Comparison of ENCODE assay signal across 8 cellular contexts in the genomic region with DNA sequence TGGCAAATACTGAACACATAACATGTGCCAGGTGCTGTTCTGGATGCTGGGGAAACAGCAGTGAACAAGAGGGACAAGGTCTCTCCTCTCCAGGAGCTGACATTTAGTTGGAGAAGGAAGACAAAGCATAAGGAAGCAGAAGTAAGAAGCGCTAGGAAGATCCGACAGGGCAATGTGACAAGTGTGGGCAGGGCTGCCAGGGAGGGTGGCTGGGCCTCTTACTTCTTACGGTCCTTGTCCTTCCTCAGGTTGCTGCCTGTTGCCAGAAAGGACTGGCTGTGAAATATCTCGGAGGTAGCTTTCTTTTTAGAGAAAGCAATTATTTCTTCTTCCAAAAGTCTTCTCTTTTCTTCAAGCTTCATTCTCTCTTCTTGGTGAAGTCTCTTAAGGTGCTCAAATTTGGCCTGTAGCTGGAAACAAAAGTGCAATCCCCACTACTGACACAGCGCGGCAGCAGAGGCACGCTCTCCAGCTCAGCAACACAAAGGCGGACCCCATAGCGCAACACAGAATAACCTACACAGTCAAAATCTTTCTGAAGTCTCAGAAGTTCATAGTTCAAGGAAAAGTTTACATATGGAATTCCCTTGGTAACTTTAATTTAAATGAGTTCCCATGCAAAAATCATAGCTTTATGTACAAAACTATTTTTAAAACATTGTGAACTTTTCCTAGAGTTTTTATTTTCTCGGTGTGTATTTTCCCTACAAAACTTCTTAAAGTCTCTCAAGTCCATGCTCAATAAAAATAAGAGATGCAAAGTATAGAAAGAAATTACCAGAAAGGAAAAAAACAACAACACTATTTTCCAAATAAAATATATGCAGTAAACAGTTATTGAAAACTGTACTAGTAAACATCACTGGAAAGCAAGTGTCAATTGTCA.
A peak's percentile ranks its signal among the peaks of the same experiment; 100 is the strongest.
DNase-seq lines count a peak whose midpoint lies in the region; ATAC-seq and TF ChIP-seq lines count a peak whose summit lies in the region.

No MANE protein-coding gene starts in this region.

- in situ Hi-C loops in KBM-7 (cut with MboI; ENCODE audit: low pct_unique_long_range_greater_than_20kb, low sequenced_read_pairs) = no loop called here

- TF ChIP-seq CTCF in GM20000 (IDR thresholded peaks at IDR 0.05; ENCODE audit: extremely low read depth, missing control alignments) (peak; percentile 79), psoas muscle (IDR thresholded peaks at IDR 0.05) (peak; percentile 92)

- H3K9me3 ChIP-seq in CD8-positive, alpha-beta memory T cell (ENCODE audit: low read length) = no peaks in the 10 kb centered on the region
- H3K9me3 ChIP-seq in psoas muscle = no peaks in the 10 kb centered on the region

- no peak overlapping the region for H3K4me3 ChIP-seq in CD8-positive, alpha-beta memory T cell (ENCODE audit: low read length)
- H3K4me3 ChIP-seq in psoas muscle = no peak overlapping the region

- no peak overlapping the region for H3K4me3 Mint-ChIP-seq in CD8-positive, alpha-beta memory T cell
- no peak overlapping the region for H3K4me3 Mint-ChIP-seq in activated naive CD8-positive, alpha-beta T cell treated with anti-CD3 and anti-CD28 coated beads for 36 hours

- ATAC-seq in SK-N-SH treated with all-trans-retinoic acid at 6 μM for 48 hours (peak; percentile 94), Right ventricle myocardium superior (ENCODE audit: poor library complexity) (peak; percentile 95), psoas muscle (peak; percentile 84 to 94 (median 88)), GM19467 (IDR thresholded peaks at IDR 0.05; ENCODE audit: unreplicated experiment) (no peak)

- 35 to 43% (median 42%) methylated on average over 10 of the region's 10 CpGs for WGBS in psoas muscle, 3 donors

- CTCF ChIA-PET in CD8-positive, alpha-beta memory T cell (lab: Charles Lee) = interaction anchor here (1.0 to 2.0 kb wide), 4 partner anchors 10 to 17 kb away, joined by 3 to 10 read pairs (median 4); no protein-coding TSS in a partner anchor

- H3K9me3 Mint-ChIP-seq in CD8-positive, alpha-beta memory T cell = no peaks in the 10 kb centered on the region
- no peaks in the 10 kb centered on the region for H3K9me3 Mint-ChIP-seq in activated naive CD8-positive, alpha-beta T cell treated with anti-CD3 and anti-CD28 coated beads for 36 hours

- POLR2A ChIA-PET in CD8-positive, alpha-beta memory T cell (lab: Charles Lee) = no interaction called here

- intact Hi-C loops in Right ventricle myocardium superior (cut with DNase I) (loop anchor here (5.0 kb wide), 1 partner anchor 171 kb away; no protein-coding TSS in a partner anchor), psoas muscle (cut with DNase I) (loop anchor here (1.0 to 5.0 kb wide), 4 partner anchors 171 to 190 kb away; no protein-coding TSS in a partner anchor)

- H3K36me3 Mint-ChIP-seq in CD8-positive, alpha-beta memory T cell = no peaks in the 10 kb centered on the region
- H3K36me3 Mint-ChIP-seq in activated naive CD8-positive, alpha-beta T cell treated with anti-CD3 and anti-CD28 coated beads for 36 hours = no peaks in the 10 kb centered on the region

- H3K36me3 ChIP-seq in CD8-positive, alpha-beta memory T cell (ENCODE audit: insufficient read depth, low read length) = no peaks in the 10 kb centered on the region
- H3K36me3 ChIP-seq in psoas muscle (ENCODE audit: insufficient read depth in 1 of 2, low read depth in 1 of 2) = peaks cover 0 to 3% of the 10 kb centered on the region in 2 donors

- peaks cover 7 to 26% of the 10 kb centered on the region in 2 donors for H3K27me3 Mint-ChIP-seq in CD8-positive, alpha-beta memory T cell
- H3K27me3 Mint-ChIP-seq in activated naive CD8-positive, alpha-beta T cell treated with anti-CD3 and anti-CD28 coated beads for 36 hours = peaks cover 12% of the 10 kb centered on the region

- DNase-seq in CD8-positive, alpha-beta memory T cell = peak in 4 of 5 donors; percentile 8 to 35 (median 16)
- peak; percentile 49 for DNase-seq in GM20000 (ENCODE audit: low spot score)
- peak; percentile 83 for DNase-seq in KBM-7
- peak; percentile 55 for DNase-seq in activated naive CD8-positive, alpha-beta T cell treated with anti-CD3 and anti-CD28 coated beads for 36 hours
- peak; percentile 80 for DNase-seq in Right ventricle myocardium superior
- peak; percentile 53 to 75 for DNase-seq in psoas muscle

- no peak overlapping the region for H3K27ac Mint-ChIP-seq in CD8-positive, alpha-beta memory T cell
- H3K27ac Mint-ChIP-seq in activated naive CD8-positive, alpha-beta T cell treated with anti-CD3 and anti-CD28 coated beads for 36 hours = no peak overlapping the region

- H3K4me1 Mint-ChIP-seq in CD8-positive, alpha-beta memory T cell = no peaks in the 10 kb centered on the region
- H3K4me1 Mint-ChIP-seq in activated naive CD8-positive, alpha-beta T cell treated with anti-CD3 and anti-CD28 coated beads for 36 hours = peaks cover 4% of the 10 kb centered on the region

- no peak overlapping the region for H3K27ac ChIP-seq in CD8-positive, alpha-beta memory T cell (ENCODE audit: low read depth, low read length)
- H3K27ac ChIP-seq in psoas muscle = no peak overlapping the region

- H3K4me1 ChIP-seq in CD8-positive, alpha-beta memory T cell (ENCODE audit: insufficient read depth, low read length) = no peaks in the 10 kb centered on the region
- H3K4me1 ChIP-seq in psoas muscle = no peaks in the 10 kb centered on the region

- peaks cover 3% of the 10 kb centered on the region for H3K27me3 ChIP-seq in CD8-positive, alpha-beta memory T cell (ENCODE audit: insufficient read depth, low read length, poor library complexity, severe bottlenecking)
- peaks cover 0 to 4% (median 0%) of the 10 kb centered on the region in 3 donors for H3K27me3 ChIP-seq in psoas muscle (ENCODE audit: insufficient read depth in 3 of 3, low read length in 2 of 3)

TF ChIP-seq in SK-N-SH treated with all-trans-retinoic acid at 6 μM for 48 hours, 23 proteins besides CTCF, POLR2A, EP300 and RAD21 (continues in another document):
- TF ChIP-seq, protein P1, sequence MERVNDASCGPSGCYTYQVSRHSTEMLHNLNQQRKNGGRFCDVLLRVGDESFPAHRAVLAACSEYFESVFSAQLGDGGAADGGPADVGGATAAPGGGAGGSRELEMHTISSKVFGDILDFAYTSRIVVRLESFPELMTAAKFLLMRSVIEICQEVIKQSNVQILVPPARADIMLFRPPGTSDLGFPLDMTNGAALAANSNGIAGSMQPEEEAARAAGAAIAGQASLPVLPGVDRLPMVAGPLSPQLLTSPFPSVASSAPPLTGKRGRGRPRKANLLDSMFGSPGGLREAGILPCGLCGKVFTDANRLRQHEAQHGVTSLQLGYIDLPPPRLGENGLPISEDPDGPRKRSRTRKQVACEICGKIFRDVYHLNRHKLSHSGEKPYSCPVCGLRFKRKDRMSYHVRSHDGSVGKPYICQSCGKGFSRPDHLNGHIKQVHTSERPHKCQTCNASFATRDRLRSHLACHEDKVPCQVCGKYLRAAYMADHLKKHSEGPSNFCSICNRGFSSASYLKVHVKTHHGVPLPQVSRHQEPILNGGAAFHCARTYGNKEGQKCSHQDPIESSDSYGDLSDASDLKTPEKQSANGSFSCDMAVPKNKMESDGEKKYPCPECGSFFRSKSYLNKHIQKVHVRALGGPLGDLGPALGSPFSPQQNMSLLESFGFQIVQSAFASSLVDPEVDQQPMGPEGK (CRISPR knock-in tag; IDR thresholded peaks at IDR 0.05; ENCODE audit: borderline replicate concordance) = no peak
- TF ChIP-seq CREB5 (CRISPR knock-in tag; IDR thresholded peaks at IDR 0.05; ENCODE audit: low read depth) (no peak), POU6F1 (CRISPR knock-in tag; IDR thresholded peaks at IDR 0.05; ENCODE audit: borderline replicate concordance, low read depth) (no peak)

Comparison
In these comparisons a context has a peak if more than half of its experiments do, and no peak if none do; other contexts are left out.
1. DNase-seq: peak in every context shown above with its lines; median percentile 83 in KBM-7; 80 in Right ventricle myocardium superior; 64 in psoas muscle; 55 in activated naive CD8-positive, alpha-beta T cell treated with anti-CD3 and anti-CD28 coated beads for 36 hours; 49 in GM20000; 16 in CD8-positive, alpha-beta memory T cell.